In genomic region chr6:163023700-163024099, GRCh38 we compare ENCODE assay signal across 27 cellular contexts.
"Had no signal": no experiment of that assay in that cellular context is flagged by ENCODE, and none has a peak within 500 bp of the region (broad histone marks: within the 10 kb centered on the region; RNA-seq: fewer than 3 reads in every experiment).

No MANE protein-coding gene starts in this region.

- ATAC-seq: stimulated activated effector memory CD8-positive, alpha-beta T cell treated with anti-CD3 and anti-CD28 coated beads, Interleukin-12 subunit alpha, Interleukin-12 subunit beta, amount 100 ng/mL, for 72 hours; stimulated activated memory B cell treated with anti-CD40 and anti-IgM and Interleukin-4, amounts not matched to agents 10 μg/mL and 1 μg/mL and 100 μg/mL, for 72 hours; stimulated activated naive B cell treated with anti-CD40 and anti-IgM and Interleukin-4, amounts not matched to agents 10 μg/mL and 1 μg/mL and 100 μg/mL, for 72 hours; stimulated activated naive CD8-positive, alpha-beta T cell treated with anti-CD3 and anti-CD28 coated beads, Interleukin-15, amount 100 ng/mL, for 72 hours; stimulated activated naive CD8-positive, alpha-beta T cell treated with anti-CD3 and anti-CD28 coated beads, Interleukin-15, Interleukin-2, amounts not matched to agents 100 U/mL and 50 U/mL, for 24 hours; upper lobe of right lung had no signal

- H3K4me3 ChIP-seq: stomach, suprapubic skin, testis, thoracic aorta, thyroid gland, tibial artery, tibial nerve, transverse colon, upper lobe of left lung, upper lobe of right lung, uterus, vagina had no signal

- DNase-seq: stimulated activated CD4-positive, alpha-beta T cell treated with anti-CD3 and anti-CD28 coated beads, Interleukin-2, amount 100 ng/mL, for 48 hours; stimulated activated CD4-positive, alpha-beta T cell treated with anti-CD3 and anti-CD28 coated beads, Interleukin-4, amount 100 ng/mL, for 1 hour; stimulated activated CD4-positive, alpha-beta T cell treated with anti-CD3 and anti-CD28 coated beads, Interleukin-4, amount 100 ng/mL, for 24 hours; stimulated activated CD4-positive, alpha-beta T cell treated with anti-CD3 and anti-CD28 coated beads, Interleukin-4, amount 100 ng/mL, for 4 hours; stimulated activated CD8-positive, alpha-beta memory T cell treated with anti-CD3 and anti-CD28 coated beads, Interleukin-4, amount 100 ng/mL, for 48 hours; stimulated activated naive B cell treated with anti-CD40 and anti-IgM and Interleukin-4, amounts not matched to agents 10 μg/mL and 1 μg/mL and 100 μg/mL, for 72 hours; stimulated activated naive CD4-positive, alpha-beta T cell; stimulated activated naive CD4-positive, alpha-beta T cell treated with Interleukin-2 at 50 U/mL for 16 hours; stimulated activated naive CD8-positive, alpha-beta T cell treated with anti-CD3 and anti-CD28 coated beads, Interleukin-15, amount 100 ng/mL, for 72 hours; stimulated activated naive CD8-positive, alpha-beta T cell treated with anti-CD3 and anti-CD28 coated beads, Interleukin-15, Interleukin-2, amounts not matched to agents 100 U/mL and 50 U/mL, for 24 hours; stomach; substantia nigra; testis; thyroid gland; tibial artery; transverse colon; trophoblast cell; upper lobe of left lung; upper lobe of right lung; uterus had no signal

- H3K9me3 ChIP-seq: suprapubic skin, testis, thyroid gland, uterus, vagina had no signal

- H3K27ac ChIP-seq: stomach, suprapubic skin, testis, thoracic aorta, thyroid gland, tibial artery, tibial nerve, transverse colon, upper lobe of left lung, upper lobe of right lung, uterus, vagina had no signal

- FAIRE-seq: urothelium cell line had no signal

- H3K36me3 ChIP-seq: stomach, suprapubic skin, thoracic aorta, thyroid gland, tibial artery, tibial nerve, transverse colon, upper lobe of left lung, upper lobe of right lung, uterus, vagina had no signal

- H3K4me1 ChIP-seq: stomach, testis, thyroid gland, tibial artery, tibial nerve, transverse colon, upper lobe of left lung, upper lobe of right lung, uterus, vagina had no signal
